Comparison of ENCODE assay signal across 9 cellular contexts in the genomic region with DNA sequence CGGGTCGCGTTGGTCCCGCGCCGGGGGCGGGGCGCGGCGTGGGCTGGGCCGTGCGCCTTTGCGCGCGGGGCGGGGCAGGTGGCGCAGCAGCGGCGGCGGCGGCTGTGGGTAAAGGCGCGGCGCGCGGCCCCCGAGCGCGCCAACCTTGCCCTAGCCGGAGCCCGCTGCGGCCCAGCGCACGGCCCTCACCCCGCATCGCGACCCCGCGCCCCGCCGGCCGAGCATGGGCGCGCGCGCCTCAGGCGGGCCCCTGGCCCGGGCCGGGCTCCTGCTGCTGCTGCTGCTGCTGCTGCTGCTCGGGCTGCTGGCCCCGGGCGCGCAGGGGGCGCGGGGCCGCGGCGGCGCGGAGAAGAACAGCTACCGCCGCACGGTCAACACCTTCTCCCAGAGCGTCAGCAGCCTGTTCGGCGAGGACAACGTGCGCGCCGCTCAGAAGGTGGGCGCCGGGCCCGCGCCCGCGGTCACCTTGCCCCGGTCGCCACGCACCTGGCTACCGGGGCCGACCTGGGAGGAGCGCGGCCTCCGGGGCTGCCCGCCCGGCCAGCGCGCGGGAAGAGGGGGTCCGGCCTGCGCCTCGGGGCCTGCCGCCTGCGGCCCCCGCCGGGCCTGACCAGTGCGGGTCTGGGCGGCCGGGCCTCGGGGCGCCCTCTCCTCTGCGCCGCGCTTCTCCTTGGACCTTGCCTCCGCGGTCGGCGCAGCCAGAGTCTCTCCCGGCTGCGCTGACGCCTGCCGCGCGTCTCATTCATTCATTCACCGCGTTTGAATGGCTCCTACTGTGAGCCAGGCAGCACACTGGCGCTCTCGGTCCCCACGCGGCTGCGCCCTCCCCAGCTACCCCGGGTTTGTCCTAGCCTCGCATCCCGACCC. TPM values are rescaled to one million over a fixed set of nuclear protein-coding genes. Genes with fewer than 3 reads are reported as not detected.
DNase-seq lines count a peak whose midpoint lies in the region; ATAC-seq, FAIRE-seq and TF ChIP-seq lines count a peak whose summit lies in the region.
"Had no signal": no experiment of that assay in that cellular context is flagged by ENCODE, and none has a peak within 500 bp of the region (broad histone marks: within the 10 kb centered on the region; RNA-seq: fewer than 3 reads in every experiment).

A gene with protein sequence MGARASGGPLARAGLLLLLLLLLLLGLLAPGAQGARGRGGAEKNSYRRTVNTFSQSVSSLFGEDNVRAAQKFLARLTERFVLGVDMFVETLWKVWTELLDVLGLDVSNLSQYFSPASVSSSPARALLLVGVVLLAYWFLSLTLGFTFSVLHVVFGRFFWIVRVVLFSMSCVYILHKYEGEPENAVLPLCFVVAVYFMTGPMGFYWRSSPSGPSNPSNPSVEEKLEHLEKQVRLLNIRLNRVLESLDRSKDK (plus strand): TSS at position 78 of the 867 bp plus-strand sequence. CDS start 146 bp downstream, at position 224.

- no peaks in the 10 kb centered on the region for H3K36me3 ChIP-seq in testis (ENCODE audit: low read depth, missing control alignments)

- TF ChIP-seq CTCF in testis (IDR thresholded peaks at IDR 0.05): no peak

- no peaks in the 10 kb centered on the region for H3K9me3 ChIP-seq in testis

- DNase-seq in CMK (ENCODE audit: low read depth) (peak; percentile 40), RKO (ENCODE audit: low spot score) (peak; percentile 59), frontal cortex (ENCODE audit: low spot score in 2 of 2) (peak; percentile 66 to 82), nucleus accumbens (lab: John Stamatoyannopoulos, UW) (peak in 43 of 56 donors; percentile 4 to 79 (median 37)), testis (peak; percentile 64)
- peak; percentile 70 for DNase-seq in activated T-helper 9 cell treated with anti-CD3 and anti-CD28 coated beads, Interleukin-2, amount 50 U/mL, for 16 hours (ENCODE audit: low read depth)

- peak within 1 kb of the TSS; percentile 49 to 56 for H3K4me3 ChIP-seq in testis

- peak; percentile 41 for ATAC-seq in GM19395 (IDR thresholded peaks at IDR 0.05; ENCODE audit: unreplicated experiment)
- ATAC-seq in HG03565 (IDR thresholded peaks at IDR 0.05; ENCODE audit: unreplicated experiment): peak; percentile 30

- no peak for FAIRE-seq in frontal cortex (lab: Jason Lieb, UNC)
- FAIRE-seq: islet of Langerhans had no signal

- no peak within 1 kb of the TSS for H3K27ac ChIP-seq in testis

- no peaks in the 10 kb centered on the region for H3K27me3 ChIP-seq in testis

- no peak for TF ChIP-seq POLR2A in testis (IDR thresholded peaks at IDR 0.05)

- 1% methylated on average over 42 to 67 of the region's 124 CpGs for WGBS in testis, 2 donors

- H3K4me1 ChIP-seq in testis: peaks cover 3% of the 10 kb centered on the region

- intact Hi-C loops in testis (cut with DNase I; ENCODE audit: low total_unique reads): no loop called here

RNA-seq across cellular contexts. Expression of the gene that starts here (rescaled TPM):
- 21.6 TPM for total RNA-seq in frontal cortex
- total RNA-seq in testis: 1 to 10 TPM; 3.5 to 3.8 TPM
- polyA plus RNA-seq in testis (ENCODE audit: insufficient read depth, low read depth, low replicate concordance): 3.5 TPM
